ENCODE assay signal across 11 cellular contexts in genomic region chr1:88549536-88549935, GRCh38.
A peak's percentile ranks its signal among the peaks of the same experiment; 100 is the strongest.
DNase-seq lines count a peak whose midpoint lies in the region; ATAC-seq and TF ChIP-seq lines count a peak whose summit lies in the region.
"Had no signal": no experiment of that assay in that cellular context is flagged by ENCODE, and none has a peak within 500 bp of the region (broad histone marks: within the 10 kb centered on the region; RNA-seq: fewer than 3 reads in every experiment).

No MANE protein-coding gene starts in this region.

- H3K27me3 Mint-ChIP-seq in activated T-cell treated with anti-CD3 and anti-CD28 coated beads, Interleukin-2, amount 50 U/mL, for 4 hours (ENCODE audit: low read depth): peaks cover 4% of the 10 kb centered on the region

- H3K9me3 ChIP-seq in vagina: no peaks in the 10 kb centered on the region
- H3K9me3 ChIP-seq: BLaER1, left lung had no signal

- no peaks in the 10 kb centered on the region for H3K36me3 ChIP-seq in vagina
- H3K36me3 ChIP-seq: BLaER1, left lung had no signal

- intact Hi-C loops in vagina (cut with DNase I): no loop called here

- H3K4me3 Mint-ChIP-seq in activated T-cell treated with anti-CD3 and anti-CD28 coated beads, Interleukin-2, amount 50 U/mL, for 4 hours: no peak overlapping the region

- H3K36me3 Mint-ChIP-seq in activated T-cell treated with anti-CD3 and anti-CD28 coated beads, Interleukin-2, amount 50 U/mL, for 4 hours (ENCODE audit: insufficient read depth): no peaks in the 10 kb centered on the region

- H3K9me3 Mint-ChIP-seq in activated T-cell treated with anti-CD3 and anti-CD28 coated beads, Interleukin-2, amount 50 U/mL, for 4 hours: no peaks in the 10 kb centered on the region

- no peak for TF ChIP-seq POLR2A in vagina (IDR thresholded peaks at IDR 0.05)

- TF ChIP-seq CTCF in retinal pigment epithelial cell (conservative IDR thresholded peaks at IDR 0.05; ENCODE audit: low read depth, low read length) (peak; percentile 25), vagina (IDR thresholded peaks at IDR 0.05) (peak in 1 of 3 experiments; percentile 21)

- peak; percentile 38 for DNase-seq in NCI-H82 (lab: John Stamatoyannopoulos, UW)
- DNase-seq in NCI-H82 treated with DMSO at 0.1 percent for 48 hours (lab: John Stamatoyannopoulos, UW; ENCODE audit: unreplicated experiment): no peak
- peak; percentile 53 for DNase-seq in OCI-M1 (lab: John Stamatoyannopoulos, UW)
- DNase-seq in fibroblast of peridontal ligament (ENCODE audit: extremely low read depth): peak; percentile 22
- DNase-seq in retinal pigment epithelial cell (ENCODE audit: low read depth): no peak
- DNase-seq in OCI-M2 (lab: John Stamatoyannopoulos, UW; ENCODE audit: unreplicated experiment): no peak
- no peak for DNase-seq in vagina (ENCODE audit: extremely low spot score in 2 of 2)
- DNase-seq in activated T-cell treated with anti-CD3 and anti-CD28 coated beads, Interleukin-2, amount 50 U/mL, for 4 hours: no peak
- DNase-seq: KG1, left lung had no signal

- ATAC-seq in activated T-cell treated with anti-CD3 and anti-CD28 coated beads, Interleukin-2, amount 50 U/mL, for 4 hours: no peak
- ATAC-seq: left lung had no signal

- H3K4me3 ChIP-seq in retinal pigment epithelial cell (ENCODE audit: low read length) (no peak overlapping the region), vagina (no peak overlapping the region)
- H3K4me3 ChIP-seq: BLaER1, left lung had no signal

- no peaks in the 10 kb centered on the region for H3K4me1 ChIP-seq in vagina
- H3K4me1 ChIP-seq: left lung had no signal

- no peaks in the 10 kb centered on the region for H3K4me1 Mint-ChIP-seq in activated T-cell treated with anti-CD3 and anti-CD28 coated beads, Interleukin-2, amount 50 U/mL, for 4 hours (ENCODE audit: low read depth)

- H3K27ac ChIP-seq in vagina: no peak overlapping the region
- H3K27ac ChIP-seq: BLaER1, left lung had no signal

- no peaks in the 10 kb centered on the region for H3K27me3 ChIP-seq in vagina
- H3K27me3 ChIP-seq: BLaER1, left lung had no signal

Comparison
In these comparisons a context has a peak if more than half of its experiments do, and no peak if none do; other contexts are left out.
1. DNase-seq: peak in NCI-H82 (single experiment), OCI-M1 (single experiment) and fibroblast of peridontal ligament (single experiment); none in NCI-H82 treated with DMSO at 0.1 percent for 48 hours (single experiment), retinal pigment epithelial cell (single experiment), OCI-M2 (single experiment), vagina (0 of 2) and activated T-cell treated with anti-CD3 and anti-CD28 coated beads, Interleukin-2, amount 50 U/mL, for 4 hours (single experiment).